1 cellular context compared by ENCODE assay signal in genomic region chr17:78970834-78971763, GRCh38.
TF ChIP-seq lines count a peak whose summit lies in the region.

No MANE protein-coding gene starts in this region.

TF ChIP-seq in endothelial cell of umbilical vein, 7 proteins besides CTCF, POLR2A, EP300 and RAD21:
- no peak for TF ChIP-seq GATA2 (IDR thresholded peaks at IDR 0.05; ENCODE audit: insufficient read depth, insufficient read length, low read depth, low read length)
- no peak for TF ChIP-seq EZH2 (IDR thresholded peaks at IDR 0.05; ENCODE audit: borderline replicate concordance, low read depth, low read length, severe bottlenecking)
- no peak for TF ChIP-seq MYC (IDR thresholded peaks at IDR 0.05; ENCODE audit: low read depth, low read length)
- TF ChIP-seq MAX (IDR thresholded peaks at IDR 0.05; ENCODE audit: insufficient read depth, insufficient read length): no peak
- TF ChIP-seq JUN (IDR thresholded peaks at IDR 0.05; ENCODE audit: borderline replicate concordance, insufficient read depth, insufficient read length, low read depth): no peak
- TF ChIP-seq POLR2AphosphoS5 (IDR thresholded peaks at IDR 0.05; ENCODE audit: insufficient read depth, low read depth, low read length): no peak
- TF ChIP-seq FOS (IDR thresholded peaks at IDR 0.05; ENCODE audit: borderline replicate concordance, insufficient read depth, low read length): no peak
